18 cellular contexts compared by ENCODE assay signal in genomic region chr7:365593-365992, GRCh38.
DNase-seq lines count a peak whose midpoint lies in the region; ATAC-seq, FAIRE-seq and TF ChIP-seq lines count a peak whose summit lies in the region.
"Had no signal": no experiment of that assay in that cellular context is flagged by ENCODE, and none has a peak within 500 bp of the region (broad histone marks: within the 10 kb centered on the region; RNA-seq: fewer than 3 reads in every experiment).

No MANE protein-coding gene starts in this region.

- no peaks in the 10 kb centered on the region for H3K27me3 Mint-ChIP-seq in activated naive CD4-positive, alpha-beta T cell treated with anti-CD3 and anti-CD28 coated beads, Interleukin-2, amount 50 U/mL, for 24 hours
- H3K27me3 Mint-ChIP-seq in WTC11 (ENCODE audit: low read depth) (peaks cover 15% of the 10 kb centered on the region), MCF 10A (ENCODE audit: insufficient read depth, unreplicated experiment) (peaks cover 18% of the 10 kb centered on the region)

- no peaks in the 10 kb centered on the region for H3K79me2 ChIP-seq in HepG2 (ENCODE audit: insufficient read depth, low read length)

- no peaks in the 10 kb centered on the region for H3K36me3 ChIP-seq in HepG2 (replicated peaks in 1 of 2; ENCODE audit: control insufficient read depth in 1 of 2, insufficient read depth in 2 of 2, low read length in 2 of 2)
- H3K36me3 ChIP-seq: ascending aorta, HAP-1 had no signal

- peaks cover 62% of the 10 kb centered on the region for H3K4me1 Mint-ChIP-seq in activated naive CD4-positive, alpha-beta T cell treated with anti-CD3 and anti-CD28 coated beads, Interleukin-2, amount 50 U/mL, for 24 hours
- peaks cover 20% of the 10 kb centered on the region for H3K4me1 Mint-ChIP-seq in WTC11
- peaks cover 45% of the 10 kb centered on the region for H3K4me1 Mint-ChIP-seq in stimulated activated effector memory CD8-positive, alpha-beta T cell treated with anti-CD3 and anti-CD28 coated beads, Interleukin-12 subunit alpha, Interleukin-12 subunit beta, amount 100 ng/mL, for 72 hours
- H3K4me1 Mint-ChIP-seq in MCF 10A (ENCODE audit: insufficient read depth, unreplicated experiment) = peaks cover 6% of the 10 kb centered on the region

- H3K27me3 ChIP-seq in HepG2 (ENCODE audit: control insufficient read depth in 1 of 2, insufficient read depth in 2 of 2, low read length in 2 of 2) = peaks cover 14 to 42% of the 10 kb centered on the region in 2 experiments
- H3K27me3 ChIP-seq: foreskin keratinocyte had no signal

- peaks cover 4% of the 10 kb centered on the region for H3K9me3 Mint-ChIP-seq in activated naive CD4-positive, alpha-beta T cell treated with anti-CD3 and anti-CD28 coated beads, Interleukin-2, amount 50 U/mL, for 24 hours
- H3K9me3 Mint-ChIP-seq in WTC11 (no peaks in the 10 kb centered on the region), MCF 10A (ENCODE audit: unreplicated experiment) (no peaks in the 10 kb centered on the region)
- H3K9me3 Mint-ChIP-seq in stimulated activated effector memory CD8-positive, alpha-beta T cell treated with anti-CD3 and anti-CD28 coated beads, Interleukin-12 subunit alpha, Interleukin-12 subunit beta, amount 100 ng/mL, for 72 hours = peaks cover 3% of the 10 kb centered on the region

- BruUV-seq in HepG2 (replicated peaks; lab: Mats Ljungman, UMichigan) (no TSS peak), MCF 10A (replicated peaks; lab: Mats Ljungman, UMichigan) (no TSS peak)

- CTCF ChIA-PET in WTC11 (lab: Charles Lee) (no interaction called here), HepG2 (lab: Yijun Ruan, JAX; ENCODE audit: low intra/inter-chr PET ratio, low total read pairs) (no interaction called here), MCF 10A (lab: Yijun Ruan, JAX) (interaction anchor here (0.7 to 1.0 kb wide), 3 partner anchors 12 to 95 kb away, joined by 3 to 5 read pairs (median 3); no protein-coding TSS in a partner anchor)

- H3K4me1 ChIP-seq in HepG2 (ENCODE audit: insufficient read depth, low read length) = peaks cover 49% of the 10 kb centered on the region
- H3K4me1 ChIP-seq: ascending aorta, HAP-1 had no signal

- peaks cover 3% of the 10 kb centered on the region for H3K36me3 Mint-ChIP-seq in activated naive CD4-positive, alpha-beta T cell treated with anti-CD3 and anti-CD28 coated beads, Interleukin-2, amount 50 U/mL, for 24 hours
- H3K36me3 Mint-ChIP-seq in WTC11 = no peaks in the 10 kb centered on the region
- peaks cover 10% of the 10 kb centered on the region for H3K36me3 Mint-ChIP-seq in stimulated activated effector memory CD8-positive, alpha-beta T cell treated with anti-CD3 and anti-CD28 coated beads, Interleukin-12 subunit alpha, Interleukin-12 subunit beta, amount 100 ng/mL, for 72 hours
- H3K36me3 Mint-ChIP-seq in MCF 10A (ENCODE audit: insufficient read depth, unreplicated experiment) = peaks cover 4% of the 10 kb centered on the region

- no peak for TF ChIP-seq POLR2A in HepG2 (IDR thresholded peaks at IDR 0.05; ENCODE audit: insufficient read depth in 1 of 2, low read depth in 2 of 2, low read length in 2 of 2)
- no peak for TF ChIP-seq POLR2A in lower leg skin (IDR thresholded peaks at IDR 0.05)

- TF ChIP-seq EP300 in HepG2 (IDR thresholded peaks at IDR 0.05; ENCODE audit: low read depth in 2 of 2, low read length in 2 of 2) (no peak), HepG2 (CRISPR knock-in tag; IDR thresholded peaks at IDR 0.05; ENCODE audit: borderline replicate concordance) (no peak)

- no peaks in the 10 kb centered on the region for H3K9me3 ChIP-seq in HepG2 (ENCODE audit: low read length)
- H3K9me3 ChIP-seq: ascending aorta, HAP-1 had no signal

- no peak overlapping the region for H2AFZ ChIP-seq in HepG2 (ENCODE audit: low read length)

- intact Hi-C loops in HepG2 (cut with micrococcal nuclease; ENCODE audit: unreplicated experiment) (no loop called here), lower leg skin (cut with DNase I; ENCODE audit: low total_unique reads) (no loop called here), MCF 10A (cut with micrococcal nuclease) (no loop called here)

- POLR2A ChIA-PET in WTC11 (lab: Charles Lee) (no interaction called here), HepG2 (lab: Yijun Ruan, JAX) (no interaction called here), MCF 10A (lab: Yijun Ruan, JAX) (no interaction called here)

- peak overlapping the region; percentile 34; the same call in 1 of the 2 replicates for H3K4me2 ChIP-seq in HepG2 (ENCODE audit: low read depth, low read length)

- H3K9ac ChIP-seq in HepG2 (ENCODE audit: insufficient read depth, low read depth, low read length) = no peak overlapping the region

- no peaks in the 10 kb centered on the region for H4K20me1 ChIP-seq in HepG2 (ENCODE audit: insufficient read depth, low read length)

- WGBS in HepG2 (ENCODE audit: low lambda C conversion rate) = 83% methylated on average over 23 of the region's 23 CpGs
- 89 to 90% methylated on average over 23 of the region's 23 CpGs for WGBS in lower leg skin, 2 donors

- TF ChIP-seq CTCF in WTC11 (IDR thresholded peaks at IDR 0.05) = no peak
- no peak for TF ChIP-seq CTCF in HepG2 (CRISPR knock-in tag; IDR thresholded peaks at IDR 0.05)
- no peak for TF ChIP-seq CTCF in lower leg skin (IDR thresholded peaks at IDR 0.05)
- TF ChIP-seq CTCF in MCF 10A (IDR thresholded peaks at IDR 0.05; ENCODE audit: unreplicated experiment) = no peak

- no peak overlapping the region for H3K27ac ChIP-seq in HepG2 (ENCODE audit: extremely low read length, insufficient read depth, low read length)
- H3K27ac ChIP-seq: ascending aorta had no signal

- H3K4me3 ChIP-seq in HepG2 (replicated peaks in 1 of 3; ENCODE audit: insufficient read depth in 1 of 3, low read depth in 2 of 3, low read length in 3 of 3) = no peak overlapping the region
- no peak overlapping the region for H3K4me3 ChIP-seq in lower leg skin (ENCODE audit: low read depth, poor library complexity, severe bottlenecking)
- H3K4me3 ChIP-seq: ascending aorta, HAP-1, lung had no signal

- H3K4me3 Mint-ChIP-seq in activated naive CD4-positive, alpha-beta T cell treated with anti-CD3 and anti-CD28 coated beads, Interleukin-2, amount 50 U/mL, for 24 hours = peak overlapping the region; percentile 74
- H3K4me3 Mint-ChIP-seq in WTC11 = no peak overlapping the region
- peak overlapping the region; percentile 64 for H3K4me3 Mint-ChIP-seq in stimulated activated effector memory CD8-positive, alpha-beta T cell treated with anti-CD3 and anti-CD28 coated beads, Interleukin-12 subunit alpha, Interleukin-12 subunit beta, amount 100 ng/mL, for 72 hours
- no peak overlapping the region for H3K4me3 Mint-ChIP-seq in MCF 10A (ENCODE audit: unreplicated experiment)

- DNase-seq in activated naive CD4-positive, alpha-beta T cell (lab: John Stamatoyannopoulos, UW) = no peak
- no peak for DNase-seq in WTC11 (ENCODE audit: low spot score)
- no peak for DNase-seq in HepG2 (ENCODE audit: low spot score)
- no peak for DNase-seq in stimulated activated effector memory CD8-positive, alpha-beta T cell treated with anti-CD3 and anti-CD28 coated beads, Interleukin-12 subunit alpha, Interleukin-12 subunit beta, amount 100 ng/mL, for 72 hours (ENCODE audit: low spot score in 2 of 2)
- no peak for DNase-seq in lower leg skin (ENCODE audit: low spot score in 2 of 2)
- DNase-seq in MCF 10A (ENCODE audit: unreplicated experiment) = no peak
- no peak for DNase-seq in MV-4-11 (lab: John Stamatoyannopoulos, UW)
- DNase-seq: NCI-H1092 treated with DMSO at 0.1 percent for 48 hours, NCI-H2107, nephron progenitor cell, PC-3 had no signal

- H3K27ac Mint-ChIP-seq in activated naive CD4-positive, alpha-beta T cell treated with anti-CD3 and anti-CD28 coated beads, Interleukin-2, amount 50 U/mL, for 24 hours = no peak overlapping the region
- H3K27ac Mint-ChIP-seq in WTC11 = 0 out of 2 replicates have a peak overlapping the region, but pooled peaks have one; percentile 51
- no peak overlapping the region for H3K27ac Mint-ChIP-seq in stimulated activated effector memory CD8-positive, alpha-beta T cell treated with anti-CD3 and anti-CD28 coated beads, Interleukin-12 subunit alpha, Interleukin-12 subunit beta, amount 100 ng/mL, for 72 hours
- H3K27ac Mint-ChIP-seq in MCF 10A (ENCODE audit: low read depth, unreplicated experiment) = no peak overlapping the region
- H3K27ac Mint-ChIP-seq: activated T-helper 2 cell treated with anti-CD3 and anti-CD28 coated beads, Interferon-gamma antibody, Interleukin-2, Interleukin-4, amounts not matched to agents 10 μg/mL and 5 μg/mL and 100 μg/mL, durations not matched to agents 14 hours and 24 hours and 36 hours had no signal

- TF ChIP-seq RAD21 in HepG2 (CRISPR knock-in tag; IDR thresholded peaks at IDR 0.05) = no peak

- no peak for FAIRE-seq in HepG2 (lab: Jason Lieb, UNC)
- FAIRE-seq: colon had no signal

- in situ Hi-C loops in HepG2 (cut with HindIII; ENCODE audit: extremely low pct_ligation_motif_present, low pct_unique_long_range_greater_than_20kb) = no loop called here

- ATAC-seq in WTC11 (no peak), HepG2 (no peak)
- no peak for ATAC-seq in stimulated activated effector memory CD8-positive, alpha-beta T cell treated with anti-CD3 and anti-CD28 coated beads, Interleukin-12 subunit alpha, Interleukin-12 subunit beta, amount 100 ng/mL, for 72 hours
- ATAC-seq: foreskin keratinocyte, PC-3 had no signal

TF ChIP-seq in WTC11, 78 proteins besides CTCF, POLR2A, EP300 and RAD21:
- no peak for TF ChIP-seq E2F5 (CRISPR knock-in tag; IDR thresholded peaks at IDR 0.05)
- no peak for TF ChIP-seq JAZF1 (CRISPR knock-in tag; IDR thresholded peaks at IDR 0.05)
- peak; percentile 75; the same call in 1 of the 2 replicates for TF ChIP-seq GTF2I (CRISPR knock-in tag; conservative IDR thresholded peaks at IDR 0.05)

TF ChIP-seq in HepG2, 621 proteins besides CTCF, POLR2A, EP300 and RAD21:
- TF ChIP-seq BCL3 (CRISPR knock-in tag; IDR thresholded peaks at IDR 0.05) (no peak), ZNF629 (CRISPR knock-in tag; conservative IDR thresholded peaks at IDR 0.05) (peak; percentile 73)

Comparison
In these comparisons a context has a peak if more than half of its experiments do, and no peak if none do; other contexts are left out.
1. H3K4me3 Mint-ChIP-seq: peak in activated naive CD4-positive, alpha-beta T cell treated with anti-CD3 and anti-CD28 coated beads, Interleukin-2, amount 50 U/mL, for 24 hours (single experiment) and stimulated activated effector memory CD8-positive, alpha-beta T cell treated with anti-CD3 and anti-CD28 coated beads, Interleukin-12 subunit alpha, Interleukin-12 subunit beta, amount 100 ng/mL, for 72 hours (single experiment); none in WTC11 (single experiment) and MCF 10A (single experiment).